Comparison of ENCODE assay signal across 20 cellular contexts in genomic region chr12:41709463-41710285, GRCh38.
DNase-seq lines count a peak whose midpoint lies in the region; ATAC-seq and TF ChIP-seq lines count a peak whose summit lies in the region.
"Had no signal": no experiment of that assay in that cellular context is flagged by ENCODE, and none has a peak within 500 bp of the region (broad histone marks: within the 10 kb centered on the region; RNA-seq: fewer than 3 reads in every experiment).

No MANE protein-coding gene starts in this region.

- peak; percentile 1 for DNase-seq in GM23248
- no peak for DNase-seq in OCI-LY7 (ENCODE audit: low spot score)
- DNase-seq in renal cortical epithelial cell (ENCODE audit: low read depth), result peak; percentile 92
- DNase-seq in CD8-positive, alpha-beta T cell, result no peak
- DNase-seq in stimulated activated CD4-positive, alpha-beta T cell treated with anti-CD3 and anti-CD28 coated beads, Interleukin-4, amount 100 ng/mL, for 24 hours, result no peak
- no peak for DNase-seq in NCI-H524 (lab: John Stamatoyannopoulos, UW)
- no peak for DNase-seq in activated T-cell treated with anti-CD3 and anti-CD28 coated beads, Interleukin-2, amount 50 U/mL, for 1 hour
- DNase-seq: glutamatergic neuron; IMR-90; kidney; naive B cell; NCI-H1105; NCI-H345; retina; stimulated activated CD4-positive, alpha-beta T cell treated with anti-CD3 and anti-CD28 coated beads, Interleukin-1b, Interleukin-23, amount 100 ng/mL, for 48 hours; stimulated activated CD8-positive, alpha-beta memory T cell treated with anti-CD3 and anti-CD28 coated beads, Interleukin-4, amount 100 ng/mL, for 48 hours had no signal

- intact Hi-C loops in OCI-LY7 (cut with micrococcal nuclease; ENCODE audit: unreplicated experiment), result no loop called here
- intact Hi-C loops in CD8-positive, alpha-beta T cell (cut with DNase I, micrococcal nuclease), result no loop called here

- H2AFZ ChIP-seq in GM23248, result no peak overlapping the region
- H2AFZ ChIP-seq in OCI-LY7 (ENCODE audit: low read length), result 0 out of 2 replicates have a peak overlapping the region, but pooled peaks have one; percentile 26

- H3K27ac ChIP-seq in GM23248, result no peak overlapping the region
- no peak overlapping the region for H3K27ac ChIP-seq in OCI-LY7 (ENCODE audit: low read depth, low read length, poor library complexity, severe bottlenecking)
- H3K27ac ChIP-seq in gastroesophageal sphincter, result no peak overlapping the region
- no peak overlapping the region for H3K27ac ChIP-seq in CD8-positive, alpha-beta T cell (ENCODE audit: low read depth, low read length)
- H3K27ac ChIP-seq: BLaER1, cardiac muscle cell had no signal

- H3K9ac ChIP-seq in GM23248, result no peak overlapping the region
- H3K9ac ChIP-seq: BLaER1 had no signal

- no TSS peak for BruUV-seq in OCI-LY7 (replicated peaks; lab: Mats Ljungman, UMichigan)

- no peak overlapping the region for H3K4me3 ChIP-seq in GM23248
- H3K4me3 ChIP-seq in OCI-LY7 (ENCODE audit: low read depth, low read length, poor library complexity, severe bottlenecking), result no peak overlapping the region
- H3K4me3 ChIP-seq in gastroesophageal sphincter, result no peak overlapping the region
- H3K4me3 ChIP-seq in CD8-positive, alpha-beta T cell (ENCODE audit: low read depth, low read length), result no peak overlapping the region
- H3K4me3 ChIP-seq: BLaER1, cardiac muscle cell had no signal

- H3K36me3 Mint-ChIP-seq in CD8-positive, alpha-beta T cell, result no peaks in the 10 kb centered on the region
- H3K36me3 Mint-ChIP-seq: activated naive CD4-positive, alpha-beta T cell treated with anti-CD3 and anti-CD28 coated beads, Interleukin-2, amount 50 U/mL, for 24 hours; naive B cell had no signal

- CTCF ChIA-PET in OCI-LY7 (lab: Charles Lee; ENCODE audit: unreplicated experiment), result no interaction called here
- CTCF ChIA-PET in CD8-positive, alpha-beta T cell (lab: Charles Lee), result no interaction called here

- H3K36me3 ChIP-seq in GM23248 (ENCODE audit: low read depth), result no peaks in the 10 kb centered on the region
- H3K36me3 ChIP-seq in OCI-LY7 (ENCODE audit: insufficient read depth, low read length), result no peaks in the 10 kb centered on the region
- no peaks in the 10 kb centered on the region for H3K36me3 ChIP-seq in gastroesophageal sphincter
- H3K36me3 ChIP-seq in CD8-positive, alpha-beta T cell (ENCODE audit: insufficient read depth, low read length), result no peaks in the 10 kb centered on the region
- H3K36me3 ChIP-seq: BLaER1, cardiac muscle cell had no signal

- no peaks in the 10 kb centered on the region for H3K9me3 Mint-ChIP-seq in CD8-positive, alpha-beta T cell
- H3K9me3 Mint-ChIP-seq: activated naive CD4-positive, alpha-beta T cell treated with anti-CD3 and anti-CD28 coated beads, Interleukin-2, amount 50 U/mL, for 24 hours; naive B cell had no signal

- POLR2A ChIA-PET in OCI-LY7 (lab: Charles Lee), result no interaction called here
- POLR2A ChIA-PET in CD8-positive, alpha-beta T cell (lab: Charles Lee), result no interaction called here

- H3K4me1 ChIP-seq in GM23248 (ENCODE audit: insufficient read depth) (no peaks in the 10 kb centered on the region), OCI-LY7 (ENCODE audit: insufficient read depth, low read length, poor library complexity, severe bottlenecking) (no peaks in the 10 kb centered on the region), gastroesophageal sphincter (no peaks in the 10 kb centered on the region)
- no peaks in the 10 kb centered on the region for H3K4me1 ChIP-seq in CD8-positive, alpha-beta T cell (ENCODE audit: insufficient read depth, low read length)
- H3K4me1 ChIP-seq: BLaER1 had no signal

- H3K79me2 ChIP-seq in GM23248 (ENCODE audit: insufficient read depth) (no peaks in the 10 kb centered on the region), OCI-LY7 (ENCODE audit: insufficient read depth, low read depth, low read length) (no peaks in the 10 kb centered on the region)

- H3K27ac Mint-ChIP-seq in CD8-positive, alpha-beta T cell, result no peak overlapping the region
- H3K27ac Mint-ChIP-seq: activated naive CD4-positive, alpha-beta T cell treated with anti-CD3 and anti-CD28 coated beads, Interleukin-2, amount 50 U/mL, for 24 hours; naive B cell had no signal

- in situ Hi-C loops in GM23248 (cut with MboI), result no loop called here

- peaks cover 4% of the 10 kb centered on the region for H3K27me3 Mint-ChIP-seq in CD8-positive, alpha-beta T cell (ENCODE audit: low read depth)
- H3K27me3 Mint-ChIP-seq: activated naive CD4-positive, alpha-beta T cell treated with anti-CD3 and anti-CD28 coated beads, Interleukin-2, amount 50 U/mL, for 24 hours had no signal

- no peak overlapping the region for H3K4me3 Mint-ChIP-seq in CD8-positive, alpha-beta T cell
- H3K4me3 Mint-ChIP-seq: activated naive CD4-positive, alpha-beta T cell treated with anti-CD3 and anti-CD28 coated beads, Interleukin-2, amount 50 U/mL, for 24 hours; naive B cell had no signal

- no peak for TF ChIP-seq POLR2A in gastroesophageal sphincter (IDR thresholded peaks at IDR 0.05)

- no peaks in the 10 kb centered on the region for H3K9me2 ChIP-seq in GM23248 (ENCODE audit: insufficient read depth)
- no peaks in the 10 kb centered on the region for H3K9me2 ChIP-seq in OCI-LY7 (ENCODE audit: insufficient read depth, low read length)

- H3K4me2 ChIP-seq in GM23248 (ENCODE audit: unreplicated experiment) (no peak overlapping the region), OCI-LY7 (ENCODE audit: low read length) (no peak overlapping the region)
- H3K4me2 ChIP-seq: BLaER1 had no signal

- no peaks in the 10 kb centered on the region for H4K20me1 ChIP-seq in GM23248 (ENCODE audit: insufficient read depth)
- no peaks in the 10 kb centered on the region for H4K20me1 ChIP-seq in OCI-LY7 (ENCODE audit: insufficient read depth, low read length)
- H4K20me1 ChIP-seq: BLaER1 had no signal

- H3K4me1 Mint-ChIP-seq in CD8-positive, alpha-beta T cell (ENCODE audit: low read depth), result no peaks in the 10 kb centered on the region
- H3K4me1 Mint-ChIP-seq: activated naive CD4-positive, alpha-beta T cell treated with anti-CD3 and anti-CD28 coated beads, Interleukin-2, amount 50 U/mL, for 24 hours; naive B cell had no signal

- no peak for TF ChIP-seq EP300 in gastroesophageal sphincter (IDR thresholded peaks at IDR 0.05)

- H3K9me3 ChIP-seq in GM23248 (ENCODE audit: low read depth) (no peaks in the 10 kb centered on the region), OCI-LY7 (ENCODE audit: low read length) (no peaks in the 10 kb centered on the region), gastroesophageal sphincter (no peaks in the 10 kb centered on the region)
- no peaks in the 10 kb centered on the region for H3K9me3 ChIP-seq in CD8-positive, alpha-beta T cell (ENCODE audit: low read length)
- H3K9me3 ChIP-seq: BLaER1 had no signal

- TF ChIP-seq CTCF in OCI-LY7 (conservative IDR thresholded peaks at IDR 0.05; ENCODE audit: low read length) (no peak), gastroesophageal sphincter (IDR thresholded peaks at IDR 0.05) (no peak)
- no peak for TF ChIP-seq CTCF in CD8-positive, alpha-beta T cell (IDR thresholded peaks at IDR 0.05)

- H3K27me3 ChIP-seq in GM23248 (replicated peaks; ENCODE audit: insufficient read depth), result no peaks in the 10 kb centered on the region
- H3K27me3 ChIP-seq in gastroesophageal sphincter, result peaks cover 5% of the 10 kb centered on the region
- H3K27me3 ChIP-seq in CD8-positive, alpha-beta T cell (ENCODE audit: insufficient read depth, low read length), result no peaks in the 10 kb centered on the region
- H3K27me3 ChIP-seq: BLaER1, cardiac muscle cell had no signal

- WGBS in GM23248 (ENCODE audit: low coverage in 1 of 2, low lambda C conversion rate in 2 of 2, missing lambda C conversion rate in 2 of 2), 2 experiments, result 1 to 3% methylated on average over 4 to 5 of the region's 5 CpGs
- 26 to 47% methylated on average over 5 of the region's 5 CpGs for WGBS in gastroesophageal sphincter (ENCODE audit: low coverage in 1 of 2), 2 donors

- H3F3A ChIP-seq in GM23248 (ENCODE audit: insufficient read depth), result no peaks in the 10 kb centered on the region

- peak; percentile 41 for ATAC-seq in gastroesophageal sphincter
- ATAC-seq in CD8-positive, alpha-beta T cell, result no peak

Comparison
In these comparisons a context has a peak if more than half of its experiments do, and no peak if none do; other contexts are left out.
1. DNase-seq: peak in GM23248 (single experiment) and renal cortical epithelial cell (single experiment); none in OCI-LY7 (single experiment), CD8-positive, alpha-beta T cell (0 of 7), stimulated activated CD4-positive, alpha-beta T cell treated with anti-CD3 and anti-CD28 coated beads, Interleukin-4, amount 100 ng/mL, for 24 hours (single experiment), NCI-H524 (0 of 2) and activated T-cell treated with anti-CD3 and anti-CD28 coated beads, Interleukin-2, amount 50 U/mL, for 1 hour (single experiment).